Comparison of ENCODE assay signal across 26 cellular contexts in genomic region chr9:8890695-8891094, GRCh38.
"Had no signal": no experiment of that assay in that cellular context is flagged by ENCODE, and none has a peak within 500 bp of the region (broad histone marks: within the 10 kb centered on the region; RNA-seq: fewer than 3 reads in every experiment).

No MANE protein-coding gene starts in this region.

- H3K4me3 Mint-ChIP-seq: dendritic cell treated with granulocyte-macrophage colony-stimulating factor and Interleukin-4, amounts not matched to agents 40 ng/mL and 50 ng/mL, for 4 days; endodermal cell; mesothelial cell of epicardium; naive B cell; nephron; neural progenitor cell; stimulated activated memory B cell treated with anti-CD40 and anti-IgM and Interleukin-4, amounts not matched to agents 10 μg/mL and 1 μg/mL and 100 μg/mL, for 72 hours had no signal

- H3K79me2 ChIP-seq: hepatocyte had no signal

- H3K27me3 Mint-ChIP-seq: naive B cell; stimulated activated memory B cell treated with anti-CD40 and anti-IgM and Interleukin-4, amounts not matched to agents 10 μg/mL and 1 μg/mL and 100 μg/mL, for 72 hours had no signal

- H3K36me3 Mint-ChIP-seq: mesothelial cell of epicardium; naive B cell; neural progenitor cell; stimulated activated memory B cell treated with anti-CD40 and anti-IgM and Interleukin-4, amounts not matched to agents 10 μg/mL and 1 μg/mL and 100 μg/mL, for 72 hours had no signal

- H2AFZ ChIP-seq: hepatocyte, neural progenitor cell had no signal

- H3K4me1 ChIP-seq: foreskin keratinocyte, left lung, prostate gland, testis, tibial artery, upper lobe of left lung had no signal

- H3K4me1 Mint-ChIP-seq: naive B cell; stimulated activated memory B cell treated with anti-CD40 and anti-IgM and Interleukin-4, amounts not matched to agents 10 μg/mL and 1 μg/mL and 100 μg/mL, for 72 hours had no signal

- H3K4me2 ChIP-seq: hepatocyte, neural progenitor cell had no signal

- H3K9me3 ChIP-seq: gastroesophageal sphincter, heart left ventricle, left lung, mucosa of descending colon, prostate gland, right atrium auricular region, testis, tibial artery, upper lobe of left lung had no signal

- H3K27ac Mint-ChIP-seq: dendritic cell treated with granulocyte-macrophage colony-stimulating factor and Interleukin-4, amounts not matched to agents 40 ng/mL and 50 ng/mL, for 4 days; endodermal cell; mesothelial cell of epicardium; naive B cell; nephron; neural progenitor cell; stimulated activated memory B cell treated with anti-CD40 and anti-IgM and Interleukin-4, amounts not matched to agents 10 μg/mL and 1 μg/mL and 100 μg/mL, for 72 hours had no signal

- H3K27me3 ChIP-seq: foreskin keratinocyte, gastroesophageal sphincter, heart left ventricle, hepatocyte, left lung, neural progenitor cell, right atrium auricular region, testis, tibial artery, upper lobe of left lung had no signal

- H3K27ac ChIP-seq: epithelial cell of prostate, foreskin keratinocyte, gastroesophageal sphincter, heart left ventricle, hepatocyte, left lung, neural progenitor cell, prostate gland, right atrium auricular region, testis, tibial artery, upper lobe of left lung had no signal

- H3K4me3 ChIP-seq: gastroesophageal sphincter, heart left ventricle, hepatocyte, left lung, mucosa of descending colon, neural progenitor cell, prostate gland, right atrium auricular region, testis, tibial artery, upper lobe of left lung had no signal

- H3K36me3 ChIP-seq: gastroesophageal sphincter, heart left ventricle, left lung, neural progenitor cell, prostate gland, right atrium auricular region, tibial artery, upper lobe of left lung had no signal

- H3K9me3 Mint-ChIP-seq: dendritic cell treated with granulocyte-macrophage colony-stimulating factor and Interleukin-4, amounts not matched to agents 40 ng/mL and 50 ng/mL, for 4 days; endodermal cell; mesothelial cell of epicardium; naive B cell; nephron; neural progenitor cell; stimulated activated memory B cell treated with anti-CD40 and anti-IgM and Interleukin-4, amounts not matched to agents 10 μg/mL and 1 μg/mL and 100 μg/mL, for 72 hours had no signal

- DNase-seq: effector CD8-positive, alpha-beta T cell; endodermal cell; foreskin keratinocyte; heart left ventricle; left cardiac atrium; left lung; mesenchymal stem cell; mucosa of descending colon; naive B cell; stimulated activated CD4-positive, alpha-beta T cell treated with anti-CD3 and anti-CD28 coated beads, Interleukin-2, amount 100 ng/mL, for 24 hours; stimulated activated CD4-positive, alpha-beta T cell treated with anti-CD3 and anti-CD28 coated beads, Interleukin-4, amount 100 ng/mL, for 24 hours; stimulated activated naive CD8-positive, alpha-beta T cell treated with anti-CD3 and anti-CD28 coated beads, Interleukin-15, Interleukin-2, amounts not matched to agents 100 U/mL and 50 U/mL, for 24 hours; substantia nigra; testis; tibial artery had no signal
